ENCODE assay signal across 20 cellular contexts in the genomic region with DNA sequence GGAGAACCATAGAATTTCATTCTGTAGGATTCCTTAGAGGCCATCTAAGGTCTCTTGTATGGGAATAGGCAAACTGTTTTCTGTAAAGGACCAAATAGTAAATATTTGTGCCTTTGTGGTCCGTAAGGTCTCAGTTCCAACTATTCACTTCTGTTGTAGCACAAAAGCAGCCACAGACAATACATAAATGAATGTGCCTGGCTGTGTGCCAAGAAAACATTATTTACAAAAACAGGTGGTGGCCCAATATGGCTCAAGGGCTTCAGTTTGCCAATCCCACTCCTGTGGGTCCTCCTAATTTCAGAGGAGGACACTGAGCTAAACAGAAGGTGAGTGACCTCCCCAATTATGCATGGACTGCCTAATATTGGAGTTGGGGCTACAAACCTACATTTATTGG.
DNase-seq lines count a peak whose midpoint lies in the region; ATAC-seq and TF ChIP-seq lines count a peak whose summit lies in the region.
"Had no signal": no experiment of that assay in that cellular context is flagged by ENCODE, and none has a peak within 500 bp of the region (broad histone marks: within the 10 kb centered on the region; RNA-seq: fewer than 3 reads in every experiment).

No MANE protein-coding gene starts in this region.

- POLR2A ChIA-PET in MCF 10A (lab: Yijun Ruan, JAX), result interaction anchor here (0.8 to 1.0 kb wide), 2 partner anchors 9 to 14 kb away, joined by 3 read pairs; no protein-coding TSS in a partner anchor

- TF ChIP-seq POLR2A in breast epithelium (IDR thresholded peaks at IDR 0.05) (no peak), uterus (IDR thresholded peaks at IDR 0.05) (no peak)

- peaks cover 0 to 7% of the 10 kb centered on the region in 2 donors for H3K4me1 ChIP-seq in breast epithelium
- peaks cover 59% of the 10 kb centered on the region for H3K4me1 ChIP-seq in muscle layer of colon (ENCODE audit: insufficient read depth, low read length)
- H3K4me1 ChIP-seq in uterus, result peaks cover 0 to 6% of the 10 kb centered on the region in 2 donors
- H3K4me1 ChIP-seq: foreskin keratinocyte, parathyroid adenoma had no signal

- no peak overlapping the region for H3K4me3 Mint-ChIP-seq in MCF 10A (ENCODE audit: unreplicated experiment)
- H3K4me3 Mint-ChIP-seq: activated T-helper 1 cell treated with anti-CD3 and anti-CD28 coated beads, Interleukin-12 subunit alpha, Interleukin-12 subunit beta, Interleukin-2, Interleukin-4 antibody, amounts not matched to agents 30 ng/mL and 10 ng/mL and 1 ng/mL, durations not matched to agents 14 hours and 24 hours and 36 hours; IgD-negative memory B cell; naive thymus-derived CD4-positive, alpha-beta T cell had no signal

- ATAC-seq in GM18858 (IDR thresholded peaks at IDR 0.05; ENCODE audit: unreplicated experiment), result no peak
- no peak for ATAC-seq in GM18870 (IDR thresholded peaks at IDR 0.05; ENCODE audit: unreplicated experiment)
- ATAC-seq: foreskin keratinocyte; HCT116; naive thymus-derived CD4-positive, alpha-beta T cell had no signal

- H3K9me3 Mint-ChIP-seq in MCF 10A (ENCODE audit: unreplicated experiment), result no peaks in the 10 kb centered on the region

- H3K4me1 Mint-ChIP-seq in MCF 10A (ENCODE audit: insufficient read depth, unreplicated experiment), result no peaks in the 10 kb centered on the region

- H3K27ac Mint-ChIP-seq in MCF 10A (ENCODE audit: low read depth, unreplicated experiment), result no peak overlapping the region
- H3K27ac Mint-ChIP-seq: activated T-helper 1 cell treated with anti-CD3 and anti-CD28 coated beads, Interleukin-12 subunit alpha, Interleukin-12 subunit beta, Interleukin-2, Interleukin-4 antibody, amounts not matched to agents 30 ng/mL and 10 ng/mL and 1 ng/mL, durations not matched to agents 14 hours and 24 hours and 36 hours; IgD-negative memory B cell; naive thymus-derived CD4-positive, alpha-beta T cell had no signal

- H3K9ac ChIP-seq in muscle layer of colon (ENCODE audit: low read length), result no peak overlapping the region
- H3K9ac ChIP-seq: parathyroid adenoma had no signal

- TF ChIP-seq CTCF in MCF 10A (IDR thresholded peaks at IDR 0.05; ENCODE audit: unreplicated experiment), result no peak
- no peak for TF ChIP-seq CTCF in breast epithelium (IDR thresholded peaks at IDR 0.05)
- no peak for TF ChIP-seq CTCF in uterus (IDR thresholded peaks at IDR 0.05)

- H3K27me3 ChIP-seq in breast epithelium (no peaks in the 10 kb centered on the region), muscle layer of colon (ENCODE audit: control insufficient read depth in 1 of 2, insufficient read depth in 2 of 2, low read length in 2 of 2) (no peaks in the 10 kb centered on the region), uterus (no peaks in the 10 kb centered on the region)
- H3K27me3 ChIP-seq: brain microvascular endothelial cell, foreskin keratinocyte had no signal

- CTCF ChIA-PET in MCF 10A (lab: Yijun Ruan, JAX), result interaction anchor here (0.5 to 2.8 kb wide), 5 partner anchors 8 to 859 kb away, joined by 3 to 27 read pairs (median 6); no protein-coding TSS in a partner anchor

- H3K27ac ChIP-seq in breast epithelium (no peak overlapping the region), muscle layer of colon (ENCODE audit: low read depth, low read length) (peak overlapping the region; percentile 19), uterus (peak overlapping the region; percentile 57 to 70)
- H3K27ac ChIP-seq: brain microvascular endothelial cell, C4-2B, foreskin keratinocyte, parathyroid adenoma had no signal

- H3K4me3 ChIP-seq in breast epithelium (no peak overlapping the region), muscle layer of colon (ENCODE audit: low read depth in 1 of 2, low read length in 2 of 2) (no peak overlapping the region), uterus (no peak overlapping the region)

- peaks cover 12% of the 10 kb centered on the region for H3K36me3 Mint-ChIP-seq in MCF 10A (ENCODE audit: insufficient read depth, unreplicated experiment)

- H3K9me3 ChIP-seq in breast epithelium (no peaks in the 10 kb centered on the region), muscle layer of colon (ENCODE audit: low read length) (no peaks in the 10 kb centered on the region), uterus (no peaks in the 10 kb centered on the region)

- H3K27me3 Mint-ChIP-seq in MCF 10A (ENCODE audit: insufficient read depth, unreplicated experiment), result peaks cover 86% of the 10 kb centered on the region
- H3K27me3 Mint-ChIP-seq: IgD-negative memory B cell; naive thymus-derived CD4-positive, alpha-beta T cell had no signal

- intact Hi-C loops in MCF 10A (cut with micrococcal nuclease), result no loop called here
- intact Hi-C loops in breast epithelium (cut with DNase I; ENCODE audit: low total_unique reads), result loop anchor here (5.0 kb wide), 1 partner anchor 610 kb away; no protein-coding TSS in a partner anchor
- intact Hi-C loops in uterus (cut with DNase I; ENCODE audit: low total_unique reads), result no loop called here

- no TSS peak for BruUV-seq in MCF 10A (replicated peaks; lab: Mats Ljungman, UMichigan)

- DNase-seq in MCF 10A (ENCODE audit: unreplicated experiment) (peak; percentile 16), breast epithelium (ENCODE audit: low spot score in 2 of 2) (no peak), NCI-H345 treated with DMSO at 0.1 percent for 48 hours (lab: John Stamatoyannopoulos, UW; ENCODE audit: unreplicated experiment) (peak; percentile 51), uterus (no peak), Kasumi-1 (lab: John Stamatoyannopoulos, UW) (no peak)
- DNase-seq: activated CD4-positive, alpha-beta T cell treated with anti-CD3 and anti-CD28 coated beads for 1 hour; brain microvascular endothelial cell; foreskin keratinocyte; GF-D8; MV-4-11; naive thymus-derived CD4-positive, alpha-beta T cell; stimulated activated CD4-positive, alpha-beta T cell treated with anti-CD3 and anti-CD28 coated beads, Interleukin-4, amount 100 ng/mL, for 24 hours had no signal

- no peaks in the 10 kb centered on the region for H3K36me3 ChIP-seq in breast epithelium
- H3K36me3 ChIP-seq in muscle layer of colon (ENCODE audit: insufficient read depth, low read length), result peaks cover 36% of the 10 kb centered on the region
- no peaks in the 10 kb centered on the region for H3K36me3 ChIP-seq in uterus
- H3K36me3 ChIP-seq: brain microvascular endothelial cell had no signal

Comparison
In these comparisons a context has a peak if more than half of its experiments do, and no peak if none do; other contexts are left out.
1. DNase-seq: peak in MCF 10A (single experiment) and NCI-H345 treated with DMSO at 0.1 percent for 48 hours (single experiment); none in breast epithelium (0 of 2), uterus (0 of 2) and Kasumi-1 (0 of 2).
2. H3K27ac ChIP-seq: peak in muscle layer of colon (single experiment) and uterus (2 of 2); none in breast epithelium (0 of 2).